In the genomic region with DNA sequence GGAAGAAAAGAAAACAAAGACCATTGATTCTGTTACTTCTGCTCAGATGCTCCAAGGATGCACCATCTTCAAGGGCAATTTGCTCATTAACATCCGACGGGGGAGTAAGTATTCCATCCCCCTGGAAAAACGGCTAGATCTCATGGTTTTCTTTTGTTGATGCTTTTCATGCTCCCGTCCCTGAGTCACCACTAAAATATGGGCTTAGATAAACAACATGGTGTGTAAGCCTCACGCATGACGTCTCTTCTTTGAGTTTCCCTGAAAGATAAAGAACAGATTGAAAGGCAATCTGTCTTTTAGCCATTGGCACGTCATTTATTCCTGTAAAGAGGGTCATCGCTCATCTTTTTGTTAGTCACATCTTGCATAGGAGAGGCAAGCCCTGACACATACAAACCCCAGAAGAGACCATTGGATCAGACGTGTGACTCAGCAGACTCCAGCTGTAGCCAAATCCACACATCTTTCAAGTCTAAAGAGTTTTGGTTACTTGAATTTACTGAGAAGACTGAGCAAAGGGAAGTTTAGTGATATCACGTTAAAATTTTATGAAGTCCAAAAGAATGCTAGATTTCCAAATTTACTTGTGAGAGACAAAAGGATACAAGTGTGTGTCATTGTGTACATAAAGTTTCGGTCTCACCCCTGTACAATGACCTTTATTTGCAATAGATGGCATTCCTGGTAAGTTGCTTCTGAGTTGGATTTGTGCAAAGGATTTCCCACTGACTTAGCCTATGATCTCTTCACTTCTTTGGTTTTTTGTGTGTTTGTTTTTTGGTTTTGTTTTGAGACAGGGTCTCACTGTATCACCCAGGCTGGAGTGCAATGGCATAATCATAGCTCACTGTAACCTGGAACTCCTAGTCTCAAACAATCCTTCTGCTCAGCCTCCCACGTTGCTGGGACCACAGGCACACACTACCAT, we compare ENCODE assay signal across 10 cellular contexts.
DNase-seq lines count a peak whose midpoint lies in the region; ATAC-seq and TF ChIP-seq lines count a peak whose summit lies in the region.
"Had no signal": no experiment of that assay in that cellular context is flagged by ENCODE, and none has a peak within 500 bp of the region (broad histone marks: within the 10 kb centered on the region; RNA-seq: fewer than 3 reads in every experiment).

No MANE protein-coding gene starts in this region.

- peak; percentile 30; the same call in 1 of the 2 replicates for TF ChIP-seq RAD21 in IMR-90 (IDR thresholded peaks at IDR 0.05; ENCODE audit: low read length)

- H2BK20ac ChIP-seq in IMR-90 (ENCODE audit: low read depth, low read length): peak overlapping the region; percentile 95

- BruUV-seq in A673 (replicated peaks; lab: Mats Ljungman, UMichigan): no TSS peak
- BruUV-seq in IMR-90 (replicated peaks; lab: Mats Ljungman, UMichigan): no TSS peak

- peak overlapping the region; percentile 98 for H4K5ac ChIP-seq in IMR-90 (ENCODE audit: low read depth, low read length)
- H4K5ac ChIP-seq in mesendoderm (ENCODE audit: low read length): no peak overlapping the region

- H3K4me3 Mint-ChIP-seq in chondrocyte (ENCODE audit: unreplicated experiment): peak overlapping the region; percentile 44
- H3K4me3 Mint-ChIP-seq: dendritic cell treated with granulocyte-macrophage colony-stimulating factor and Interleukin-4, amounts not matched to agents 40 ng/mL and 50 ng/mL, for 4 days had no signal

- H3K79me1 ChIP-seq in IMR-90 (ENCODE audit: low read depth in 1 of 2, low read length in 2 of 2): peaks cover 32 to 74% of the 10 kb centered on the region in 2 experiments
- H3K79me1 ChIP-seq in mesendoderm (ENCODE audit: low read length): peaks cover 5% of the 10 kb centered on the region

- H3K4me1 Mint-ChIP-seq in chondrocyte (ENCODE audit: low read depth): peaks cover 81% of the 10 kb centered on the region

- H3K9me3 ChIP-seq in A673 (ENCODE audit: low read depth, low read length, poor library complexity, severe bottlenecking): no peaks in the 10 kb centered on the region
- no peaks in the 10 kb centered on the region for H3K9me3 ChIP-seq in IMR-90 (ENCODE audit: control insufficient read depth, insufficient read depth, low read length)

- H3K56ac ChIP-seq in IMR-90 (ENCODE audit: extremely low read depth, insufficient read depth, low read length) (peak overlapping the region; percentile 96), mesendoderm (ENCODE audit: low read length) (no peak overlapping the region)

- peak overlapping the region; percentile 97; the same call in 2 of the 3 replicates for H2BK15ac ChIP-seq in IMR-90 (ENCODE audit: low read depth, low read length)
- no peak overlapping the region for H2BK15ac ChIP-seq in mesendoderm (replicated peaks; ENCODE audit: low read depth)

- WGBS in IMR-90 (ENCODE audit: extremely low coverage in 2 of 2, insufficient read length in 1 of 2), 2 experiments: 0% methylated on average over 4 of the region's 12 CpGs; no CpG with 5 or more reads in 1 of the 2 experiments
- no CpG with 5 or more reads among the region's 12 CpGs for WGBS in mesendoderm (ENCODE audit: extremely low coverage, insufficient coverage, low lambda C conversion rate)

- H4K8ac ChIP-seq in IMR-90 (ENCODE audit: low read depth in 2 of 2, low read length in 2 of 2): peak overlapping the region; percentile 86 to 97
- H4K8ac ChIP-seq in mesendoderm (ENCODE audit: low read depth, low read length): no peak overlapping the region

- dilution Hi-C loops in IMR-90 (cut with HindIII; ENCODE audit: low sequenced_read_pairs, unreplicated experiment): no loop called here

- POLR2A ChIA-PET in A673 (lab: Charles Lee; ENCODE audit: low non-redundant PET): no interaction called here
- POLR2A ChIA-PET in IMR-90 (lab: Charles Lee; ENCODE audit: unreplicated experiment): no interaction called here

- H3K36me3 ChIP-seq in A673 (ENCODE audit: insufficient read depth, low read length, poor library complexity, severe bottlenecking) (no peaks in the 10 kb centered on the region), IMR-90 (ENCODE audit: control insufficient read depth, insufficient read depth, low read length) (peaks cover 14% of the 10 kb centered on the region), mesendoderm (ENCODE audit: control insufficient read depth, insufficient read depth, low read length) (no peaks in the 10 kb centered on the region)

- H4K91ac ChIP-seq in IMR-90 (ENCODE audit: insufficient read depth, low read depth, low read length): peak overlapping the region; percentile 97

- no peaks in the 10 kb centered on the region for H3K27me3 Mint-ChIP-seq in chondrocyte (ENCODE audit: low read depth)
- H3K27me3 Mint-ChIP-seq: dendritic cell treated with granulocyte-macrophage colony-stimulating factor and Interleukin-4, amounts not matched to agents 40 ng/mL and 50 ng/mL, for 4 days had no signal

- peaks cover 10% of the 10 kb centered on the region for H3K36me3 Mint-ChIP-seq in chondrocyte (ENCODE audit: low read depth)

- H3K4me1 ChIP-seq in A673 (ENCODE audit: insufficient read depth, low read length, poor library complexity, severe bottlenecking): no peaks in the 10 kb centered on the region
- H3K4me1 ChIP-seq in IMR-90 (ENCODE audit: control insufficient read depth, insufficient read depth, low read length): peaks cover 48% of the 10 kb centered on the region
- H3K4me1 ChIP-seq in mesendoderm (ENCODE audit: control insufficient read depth, low read depth, low read length): peaks cover 3% of the 10 kb centered on the region

- in situ Hi-C loops in IMR-90 (cut with MboI; ENCODE audit: low sequenced_read_pairs): no loop called here

- H3K4me2 ChIP-seq in IMR-90 (ENCODE audit: low read depth, low read length) (peak overlapping the region; percentile 77), mesendoderm (ENCODE audit: low read length) (no peak overlapping the region)

- peak overlapping the region; percentile 94 for H3K14ac ChIP-seq in IMR-90 (replicated peaks; ENCODE audit: low read depth, low read length)

- no peak overlapping the region for H2AFZ ChIP-seq in IMR-90 (replicated peaks; ENCODE audit: low read length, poor library complexity)

- ATAC-seq in IMR-90 (ENCODE audit: low read depth) (peak; percentile 76), HG02623 (IDR thresholded peaks at IDR 0.05; ENCODE audit: unreplicated experiment) (no peak), GM21619 (IDR thresholded peaks at IDR 0.05; ENCODE audit: unreplicated experiment) (no peak)

- intact Hi-C loops in A673 (cut with micrococcal nuclease; ENCODE audit: unreplicated experiment) (no loop called here), IMR-90 (cut with micrococcal nuclease) (loop anchor here (1.0 to 2.0 kb wide), 2 partner anchors 40 to 162 kb away; no protein-coding TSS in a partner anchor)

- peak overlapping the region; percentile 97 for H3K18ac ChIP-seq in IMR-90 (ENCODE audit: low read depth, low read length)
- H3K18ac ChIP-seq in mesendoderm (ENCODE audit: low read length): no peak overlapping the region

- H3K23ac ChIP-seq in IMR-90 (ENCODE audit: low read depth, low read length) (peak overlapping the region; percentile 93), mesendoderm (ENCODE audit: low read length) (no peak overlapping the region)

- no peak overlapping the region for H2AK9ac ChIP-seq in IMR-90 (replicated peaks; ENCODE audit: low read depth, low read length, poor library complexity)

- TF ChIP-seq POLR2A in IMR-90 (IDR thresholded peaks at IDR 0.05; ENCODE audit: low read depth, low read length): peak; percentile 52

- DNase-seq in A673 (ENCODE audit: low spot score): peak; percentile 70
- peak; percentile 100 for DNase-seq in IMR-90
- no peak for DNase-seq in chondrocyte (ENCODE audit: low spot score)
- peak; percentile 86 for DNase-seq in mesendoderm
- no peak for DNase-seq in NCI-H2196 treated with DMSO at 0.1 percent for 48 hours (lab: John Stamatoyannopoulos, UW; ENCODE audit: unreplicated experiment)
- DNase-seq in cerebellar nuclear complex (lab: John Stamatoyannopoulos, UW): no peak
- DNase-seq: Karpas-422 had no signal

- no peaks in the 10 kb centered on the region for H3K9me3 Mint-ChIP-seq in chondrocyte (ENCODE audit: low read depth)
- H3K9me3 Mint-ChIP-seq: dendritic cell treated with granulocyte-macrophage colony-stimulating factor and Interleukin-4, amounts not matched to agents 40 ng/mL and 50 ng/mL, for 4 days had no signal

- H3K27ac ChIP-seq in A673 (ENCODE audit: low read depth, low read length, poor library complexity, severe bottlenecking): peak overlapping the region; percentile 24
- H3K27ac ChIP-seq in IMR-90 (ENCODE audit: insufficient read depth, low read length): peak overlapping the region; percentile 98
- peak overlapping the region; percentile 8 for H3K27ac ChIP-seq in mesendoderm (ENCODE audit: low read depth, low read length)

- H2BK5ac ChIP-seq in IMR-90 (ENCODE audit: low read depth, low read length, poor library complexity, severe bottlenecking) (peak overlapping the region; percentile 98), mesendoderm (ENCODE audit: low read length) (no peak overlapping the region)

- H2AK5ac ChIP-seq in IMR-90 (ENCODE audit: low read depth, low read length) (peak overlapping the region; percentile 100), mesendoderm (ENCODE audit: low read length) (no peak overlapping the region)

- H3K27me3 ChIP-seq in A673 (replicated peaks; ENCODE audit: insufficient read depth, low read depth, low read length, poor library complexity): no peaks in the 10 kb centered on the region
- H3K27me3 ChIP-seq in IMR-90 (ENCODE audit: control insufficient read depth, insufficient read depth, low read length): no peaks in the 10 kb centered on the region
- H3K27me3 ChIP-seq in mesendoderm (ENCODE audit: insufficient read depth, low read length, poor library complexity): no peaks in the 10 kb centered on the region

- peak overlapping the region; percentile 96 for H3K27ac Mint-ChIP-seq in chondrocyte (ENCODE audit: unreplicated experiment)
- H3K27ac Mint-ChIP-seq: dendritic cell treated with granulocyte-macrophage colony-stimulating factor and Interleukin-4, amounts not matched to agents 40 ng/mL and 50 ng/mL, for 4 days had no signal

- CTCF ChIA-PET in A673 (lab: Charles Lee): no interaction called here
- CTCF ChIA-PET in IMR-90 (lab: Yijun Ruan, JAX): interaction anchor here (0.6 to 1.7 kb wide), 2 partner anchors 117 to 138 kb away, joined by 4 to 6 read pairs; no protein-coding TSS in a partner anchor

- H3K9me1 ChIP-seq in IMR-90 (ENCODE audit: insufficient read depth, low read length): peaks cover 39% of the 10 kb centered on the region

- peak overlapping the region; percentile 96 for H3K4ac ChIP-seq in IMR-90 (ENCODE audit: low read depth, low read length)
- no peak overlapping the region for H3K4ac ChIP-seq in mesendoderm (ENCODE audit: low read depth, low read length)

- peaks cover 3% of the 10 kb centered on the region; the same call in 1 of the 2 replicates for H4K20me1 ChIP-seq in IMR-90 (ENCODE audit: insufficient read depth, low read length)

- no peaks in the 10 kb centered on the region for H3K79me2 ChIP-seq in mesendoderm (ENCODE audit: control insufficient read depth, insufficient read depth, low read length)

- H3K9ac ChIP-seq in IMR-90 (ENCODE audit: low read depth, low read length): peak overlapping the region; percentile 78
- H3K9ac ChIP-seq in mesendoderm (ENCODE audit: low read length): no peak overlapping the region

- TF ChIP-seq CTCF in A673 (conservative IDR thresholded peaks at IDR 0.05; ENCODE audit: low read depth, low read length): no peak
- TF ChIP-seq CTCF in IMR-90 (conservative IDR thresholded peaks at IDR 0.05; ENCODE audit: low read depth, low read length): no peak
- TF ChIP-seq CTCF in chondrocyte (IDR thresholded peaks at IDR 0.05): no peak

- H3K4me3 ChIP-seq in A673 (ENCODE audit: low read depth, low read length, poor library complexity, severe bottlenecking) (no peak overlapping the region), IMR-90 (ENCODE audit: insufficient read depth, low read depth, low read length) (no peak overlapping the region; the same call in 1 of the 2 replicates), mesendoderm (ENCODE audit: low read length) (no peak overlapping the region)

- H2BK120ac ChIP-seq in IMR-90 (ENCODE audit: low read depth, low read length) (peak overlapping the region; percentile 98), mesendoderm (ENCODE audit: low read depth, low read length) (no peak overlapping the region)

Comparison
In these comparisons a context has a peak if more than half of its experiments do, and no peak if none do; other contexts are left out.
1. DNase-seq: peak in A673 (single experiment), IMR-90 (single experiment) and mesendoderm (single experiment); none in chondrocyte (single experiment), NCI-H2196 treated with DMSO at 0.1 percent for 48 hours (single experiment) and cerebellar nuclear complex (0 of 2).
2. H3K27ac ChIP-seq: peak in every context shown above with its lines; median percentile 98 in IMR-90; 24 in A673; 8 in mesendoderm.